In genomic region chr14:91732439-91732838, GRCh38 we compare ENCODE assay signal across 21 cellular contexts. TPM values are rescaled to one million over a fixed set of nuclear protein-coding genes. Genes with fewer than 3 reads are reported as not detected.
DNase-seq lines count a peak whose midpoint lies in the region; ATAC-seq, FAIRE-seq and TF ChIP-seq lines count a peak whose summit lies in the region.
"Had no signal": no experiment of that assay in that cellular context is flagged by ENCODE, and none has a peak within 500 bp of the region (broad histone marks: within the 10 kb centered on the region; RNA-seq: fewer than 3 reads in every experiment).

No MANE protein-coding gene starts in this region.

- H3K9me3 Mint-ChIP-seq in stimulated activated naive CD8-positive, alpha-beta T cell treated with anti-CD3 and anti-CD28 coated beads, Interleukin-15, amount 100 ng/mL, for 72 hours, result no peaks in the 10 kb centered on the region
- H3K9me3 Mint-ChIP-seq in type B pancreatic cell, result no peaks in the 10 kb centered on the region

- DNase-seq in activated CD4-positive, alpha-beta T cell treated with anti-CD3 and anti-CD28 coated beads for 48 hours, result peak; percentile 28
- no peak for DNase-seq in activated CD4-positive, alpha-beta T cell treated with anti-CD3 and anti-CD28 coated beads for 1 hour
- no peak for DNase-seq in stimulated activated naive CD8-positive, alpha-beta T cell treated with anti-CD3 and anti-CD28 coated beads, Interleukin-15, amount 100 ng/mL, for 72 hours
- no peak for DNase-seq in stimulated activated naive CD8-positive, alpha-beta T cell treated with anti-CD3 and anti-CD28 coated beads, Interleukin-15, Interleukin-2, amounts not matched to agents 100 U/mL and 50 U/mL, for 24 hours
- DNase-seq in pancreas, result no peak
- no peak for DNase-seq in type B pancreatic cell (ENCODE audit: extremely low spot score, unreplicated experiment)
- DNase-seq in GDM1 (lab: John Stamatoyannopoulos, UW), result no peak
- DNase-seq: 8988T, Calu3, DND-41, NCI-H1048, NCI-H1694, NCI-H2029 treated with DMSO at 0.1 percent for 48 hours, NCI-H2227 treated with DMSO at 0.1 percent for 48 hours, NCI-H69, SHP77 had no signal

- no peak for FAIRE-seq in pancreas (lab: Jason Lieb, UNC)
- FAIRE-seq: GM19239, H54 had no signal

- 62 to 67% methylated on average over 5 of the region's 5 CpGs for WGBS in pancreas, 2 donors

- peaks cover 0 to 6% (median 0%) of the 10 kb centered on the region in 3 donors for H3K4me1 ChIP-seq in pancreas

- no peak overlapping the region for H3K27ac ChIP-seq in pancreas
- H3K27ac ChIP-seq: RWPE1 had no signal

- no peaks in the 10 kb centered on the region for H3K36me3 Mint-ChIP-seq in type B pancreatic cell

- no peaks in the 10 kb centered on the region for H3K9me3 ChIP-seq in pancreas

- intact Hi-C loops in pancreas (cut with DNase I), result no loop called here

- H3K36me3 ChIP-seq in pancreas, result no peaks in the 10 kb centered on the region

- ATAC-seq in stimulated activated naive CD8-positive, alpha-beta T cell treated with anti-CD3 and anti-CD28 coated beads, Interleukin-15, amount 100 ng/mL, for 72 hours, result peak; percentile 56
- no peak for ATAC-seq in stimulated activated naive CD8-positive, alpha-beta T cell treated with anti-CD3 and anti-CD28 coated beads, Interleukin-15, Interleukin-2, amounts not matched to agents 100 U/mL and 50 U/mL, for 24 hours
- ATAC-seq in pancreas, result peak in 3 of 4 donors; percentile 18 to 30 (median 25)
- ATAC-seq: Panc1 had no signal

- TF ChIP-seq CTCF in pancreas (IDR thresholded peaks at IDR 0.05) (no peak), type B pancreatic cell (conservative IDR thresholded peaks at IDR 0.05) (no peak)

- H3K27ac Mint-ChIP-seq in stimulated activated naive CD8-positive, alpha-beta T cell treated with anti-CD3 and anti-CD28 coated beads, Interleukin-15, amount 100 ng/mL, for 72 hours, result no peak overlapping the region
- no peak overlapping the region for H3K27ac Mint-ChIP-seq in type B pancreatic cell

- no peaks in the 10 kb centered on the region for H3K27me3 ChIP-seq in pancreas

- no peak overlapping the region for H3K4me3 Mint-ChIP-seq in stimulated activated naive CD8-positive, alpha-beta T cell treated with anti-CD3 and anti-CD28 coated beads, Interleukin-15, amount 100 ng/mL, for 72 hours
- H3K4me3 Mint-ChIP-seq in type B pancreatic cell, result no peak overlapping the region

- peaks cover 21% of the 10 kb centered on the region for H3K4me1 Mint-ChIP-seq in stimulated activated naive CD8-positive, alpha-beta T cell treated with anti-CD3 and anti-CD28 coated beads, Interleukin-15, amount 100 ng/mL, for 72 hours
- peaks cover 7% of the 10 kb centered on the region for H3K4me1 Mint-ChIP-seq in type B pancreatic cell (ENCODE audit: unreplicated experiment)

- no peak overlapping the region for H3K4me3 ChIP-seq in pancreas

- no peaks in the 10 kb centered on the region for H3K27me3 Mint-ChIP-seq in stimulated activated naive CD8-positive, alpha-beta T cell treated with anti-CD3 and anti-CD28 coated beads, Interleukin-15, amount 100 ng/mL, for 72 hours
- H3K27me3 Mint-ChIP-seq in type B pancreatic cell, result no peaks in the 10 kb centered on the region

RNA-seq across cellular contexts. Expression of gene CATSPERB, which starts 0.6 kb away (rescaled TPM):
- 10 to 100 TPM; 16.5 to 40.0 (median 18.6) TPM for total RNA-seq in pancreas
- 10 to 100 TPM in 1 of 2 donors, 1 to 10 TPM in 1; 6.0 to 24.9 TPM for polyA plus RNA-seq in pancreas
- total RNA-seq in type B pancreatic cell (ENCODE audit: low replicate concordance), result 2.0 and 2.5 TPM in 2 replicates
- polyA plus RNA-seq: BJ had no signal
